ENCODE assay signal across 10 cellular contexts in the genomic region with DNA sequence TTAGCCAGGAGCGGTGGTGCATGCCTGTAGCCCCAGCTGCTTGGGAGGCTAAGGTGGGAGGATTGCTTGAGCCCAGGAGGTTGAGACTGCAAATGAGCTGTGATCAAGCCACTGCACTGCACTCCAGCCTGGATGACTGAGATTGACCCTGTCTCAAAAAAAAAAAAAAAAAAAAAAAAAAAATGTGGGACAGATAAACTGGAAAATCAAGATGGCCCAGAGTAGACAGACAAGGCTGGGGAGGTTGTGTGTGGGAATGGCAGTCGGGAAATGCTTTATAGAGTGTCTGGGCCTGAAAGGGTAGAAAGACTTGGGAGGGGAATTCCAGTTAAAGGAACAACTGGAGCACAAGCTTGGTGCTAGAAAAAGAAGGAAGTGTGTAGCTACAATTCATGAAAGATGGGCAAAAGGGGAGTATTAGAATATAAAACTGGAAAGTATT. TPM values are rescaled to one million over a fixed set of nuclear protein-coding genes. Genes with fewer than 3 reads are reported as not detected.
DNase-seq lines count a peak whose midpoint lies in the region; ATAC-seq, FAIRE-seq and TF ChIP-seq lines count a peak whose summit lies in the region.
"Had no signal": no experiment of that assay in that cellular context is flagged by ENCODE, and none has a peak within 500 bp of the region (broad histone marks: within the 10 kb centered on the region; RNA-seq: fewer than 3 reads in every experiment).

No MANE protein-coding gene starts in this region.

- H3K79me2 ChIP-seq in DND-41 (ENCODE audit: insufficient read depth, low read length) (peaks cover 85% of the 10 kb centered on the region), astrocyte (ENCODE audit: insufficient read depth, low read length) (peaks cover 50% of the 10 kb centered on the region)

- TF ChIP-seq CTCF in DND-41 (IDR thresholded peaks at IDR 0.05; ENCODE audit: borderline replicate concordance, extremely low read depth, low read length, poor library complexity, severe bottlenecking) (no peak), astrocyte (IDR thresholded peaks at IDR 0.05; ENCODE audit: insufficient read depth, low read depth, low read length) (no peak), vagina (IDR thresholded peaks at IDR 0.05) (no peak)

- peaks cover 27% of the 10 kb centered on the region for H4K20me1 ChIP-seq in DND-41 (ENCODE audit: insufficient read depth, low read length)
- H4K20me1 ChIP-seq in astrocyte (ENCODE audit: insufficient read depth, low read length) = peaks cover 31% of the 10 kb centered on the region

- H3K27me3 Mint-ChIP-seq in IgD-negative memory B cell = no peaks in the 10 kb centered on the region
- H3K27me3 Mint-ChIP-seq in astrocyte (ENCODE audit: low read depth, unreplicated experiment) = no peaks in the 10 kb centered on the region
- peaks cover 5 to 7% of the 10 kb centered on the region in 2 donors for H3K27me3 Mint-ChIP-seq in natural killer cell treated with Interleukin-12 subunit alpha and Interleukin-12 subunit beta and Interleukin-15 and Interleukin-18, amount 100 ng/mL, for 72 hours

- no peak for DNase-seq in DND-41
- DNase-seq in astrocyte (ENCODE audit: low read depth) = no peak
- no peak for DNase-seq in natural killer cell treated with Interleukin-12 subunit alpha and Interleukin-12 subunit beta and Interleukin-15 and Interleukin-18, amount 100 ng/mL, for 72 hours (ENCODE audit: low spot score)
- no peak for DNase-seq in AG08395 (ENCODE audit: low spot score)
- DNase-seq in vagina (ENCODE audit: extremely low spot score in 2 of 2) = no peak
- no peak for DNase-seq in DMS79 (lab: John Stamatoyannopoulos, UW)
- DNase-seq in SK-N-DZ (ENCODE audit: low spot score) = no peak
- DNase-seq: gastrocnemius medialis; NK-92 treated with Interleukin-12 subunit alpha and Interleukin-12 subunit beta, amount 100 ng/mL, for 24 hours had no signal

- no peak overlapping the region for H2AFZ ChIP-seq in DND-41 (ENCODE audit: low read depth, low read length)
- no peak overlapping the region for H2AFZ ChIP-seq in astrocyte (ENCODE audit: low read depth, low read length)

- H3K4me2 ChIP-seq in DND-41 (ENCODE audit: insufficient read depth, low read length) (peak overlapping the region; percentile 86), astrocyte (ENCODE audit: low read length) (peak overlapping the region; percentile 99)

- intact Hi-C loops in vagina (cut with DNase I) = no loop called here

- H3K27ac Mint-ChIP-seq in IgD-negative memory B cell (peak overlapping the region; percentile 35 to 84 (median 77)), astrocyte (ENCODE audit: unreplicated experiment) (peak overlapping the region; percentile 66)
- peak overlapping the region; percentile 69 to 93 for H3K27ac Mint-ChIP-seq in natural killer cell treated with Interleukin-12 subunit alpha and Interleukin-12 subunit beta and Interleukin-15 and Interleukin-18, amount 100 ng/mL, for 72 hours

- H3K9me3 Mint-ChIP-seq in IgD-negative memory B cell (no peaks in the 10 kb centered on the region), astrocyte (ENCODE audit: unreplicated experiment) (no peaks in the 10 kb centered on the region)
- H3K9me3 Mint-ChIP-seq in natural killer cell treated with Interleukin-12 subunit alpha and Interleukin-12 subunit beta and Interleukin-15 and Interleukin-18, amount 100 ng/mL, for 72 hours = no peaks in the 10 kb centered on the region

- H3K4me1 Mint-ChIP-seq in IgD-negative memory B cell (peaks cover 30 to 35% (median 33%) of the 10 kb centered on the region in 3 donors), astrocyte (ENCODE audit: low read depth, unreplicated experiment) (peaks cover 30% of the 10 kb centered on the region)
- peaks cover 53 to 58% of the 10 kb centered on the region in 2 donors for H3K4me1 Mint-ChIP-seq in natural killer cell treated with Interleukin-12 subunit alpha and Interleukin-12 subunit beta and Interleukin-15 and Interleukin-18, amount 100 ng/mL, for 72 hours (ENCODE audit: low read depth in 2 of 2)

- no peaks in the 10 kb centered on the region for H3K36me3 Mint-ChIP-seq in IgD-negative memory B cell
- peaks cover 24% of the 10 kb centered on the region for H3K36me3 Mint-ChIP-seq in astrocyte (ENCODE audit: low read depth, unreplicated experiment)
- H3K36me3 Mint-ChIP-seq in natural killer cell treated with Interleukin-12 subunit alpha and Interleukin-12 subunit beta and Interleukin-15 and Interleukin-18, amount 100 ng/mL, for 72 hours = peaks cover 37% of the 10 kb centered on the region

- TF ChIP-seq POLR2A in vagina (IDR thresholded peaks at IDR 0.05) = no peak

- peak overlapping the region; percentile 80 for H3K9ac ChIP-seq in DND-41 (ENCODE audit: low read depth, low read length)
- H3K9ac ChIP-seq in astrocyte (ENCODE audit: low read length) = no peak overlapping the region

- H3K4me3 Mint-ChIP-seq in IgD-negative memory B cell = peak overlapping the region; percentile 13 to 98 (median 85)
- peak overlapping the region; percentile 98 for H3K4me3 Mint-ChIP-seq in astrocyte (ENCODE audit: unreplicated experiment)
- peak overlapping the region; percentile 95 for H3K4me3 Mint-ChIP-seq in natural killer cell treated with Interleukin-12 subunit alpha and Interleukin-12 subunit beta and Interleukin-15 and Interleukin-18, amount 100 ng/mL, for 72 hours

- H3K4me3 ChIP-seq in DND-41 (ENCODE audit: low read depth in 1 of 2, low read length in 2 of 2) (peak overlapping the region in 1 of 2 experiments; percentile 59; a peak in 3 of 4 replicates), astrocyte (ENCODE audit: insufficient read depth, low read depth, low read length) (no peak overlapping the region), vagina (no peak overlapping the region)

- H3K4me1 ChIP-seq in DND-41 (ENCODE audit: insufficient read depth, low read length) (peaks cover 63% of the 10 kb centered on the region), astrocyte (ENCODE audit: insufficient read depth, low read length) (peaks cover 22% of the 10 kb centered on the region), vagina (peaks cover 39% of the 10 kb centered on the region)

- H3K27ac ChIP-seq in DND-41 (ENCODE audit: low read length) (peak overlapping the region; percentile 96), astrocyte (ENCODE audit: low read depth, low read length) (no peak overlapping the region), vagina (no peak overlapping the region)
- H3K27ac ChIP-seq: gastrocnemius medialis had no signal

- ATAC-seq in DND-41 (ENCODE audit: insufficient read depth, low read depth) = no peak
- ATAC-seq in natural killer cell treated with Interleukin-12 subunit alpha and Interleukin-12 subunit beta and Interleukin-15 and Interleukin-18, amount 100 ng/mL, for 72 hours = no peak
- ATAC-seq: gastrocnemius medialis had no signal

- H3K27me3 ChIP-seq in DND-41 (ENCODE audit: insufficient read depth, low read length, poor library complexity) (no peaks in the 10 kb centered on the region), astrocyte (ENCODE audit: insufficient read depth, low read length) (no peaks in the 10 kb centered on the region), vagina (no peaks in the 10 kb centered on the region)
- H3K27me3 ChIP-seq: gastrocnemius medialis had no signal

- H3K36me3 ChIP-seq in DND-41 (ENCODE audit: insufficient read depth, low read length) (peaks cover 30% of the 10 kb centered on the region), astrocyte (ENCODE audit: insufficient read depth, low read length) (peaks cover 24% of the 10 kb centered on the region), vagina (peaks cover 0 to 13% of the 10 kb centered on the region in 2 donors)

- no peak for FAIRE-seq in astrocyte (lab: Jason Lieb, UNC)

- no peaks in the 10 kb centered on the region for H3K9me3 ChIP-seq in DND-41 (ENCODE audit: insufficient read depth, low read length, severe bottlenecking)
- no peaks in the 10 kb centered on the region for H3K9me3 ChIP-seq in astrocyte (ENCODE audit: insufficient read depth, low read depth, low read length)
- no peaks in the 10 kb centered on the region for H3K9me3 ChIP-seq in vagina
- H3K9me3 ChIP-seq: gastrocnemius medialis had no signal

RNA-seq across cellular contexts. Expression of a gene that starts 18.2 kb away (rescaled TPM):
- 57.5 TPM for polyA plus RNA-seq in IgD-negative memory B cell
- 46.8 and 53.5 TPM in 2 replicates for total RNA-seq in astrocyte
- 100 to 1,000 TPM in 1 of 2 donors, 10 to 100 TPM in 1; 90.4 to 136 TPM for total RNA-seq in natural killer cell treated with Interleukin-12 subunit alpha and Interleukin-12 subunit beta and Interleukin-15 and Interleukin-18, amount 100 ng/mL, for 72 hours
- 51.8 TPM for total RNA-seq in vagina
- 161 and 175 TPM in 2 replicates for polyA plus RNA-seq in SK-N-DZ (2014; cell fraction: cytosol; rRNA removed)
- polyA plus RNA-seq in SK-N-DZ (2014; cell fraction: nucleus; rRNA removed) = 259 and 327 TPM in 2 replicates

RNA-seq across cellular contexts. Expression of a gene that starts 23.1 kb away (rescaled TPM):
- polyA plus RNA-seq in IgD-negative memory B cell = 111 TPM
- total RNA-seq in astrocyte (588 and 592 TPM in 2 replicates), vagina (169 TPM)
- 100 to 1,000 TPM; 234 to 307 TPM for total RNA-seq in natural killer cell treated with Interleukin-12 subunit alpha and Interleukin-12 subunit beta and Interleukin-15 and Interleukin-18, amount 100 ng/mL, for 72 hours
- 119 and 124 TPM in 2 replicates for polyA plus RNA-seq in SK-N-DZ (2014; cell fraction: cytosol; rRNA removed)
- 182 and 202 TPM in 2 replicates for polyA plus RNA-seq in SK-N-DZ (2014; cell fraction: nucleus; rRNA removed)

RNA-seq across cellular contexts. Expression of a gene that starts 24.9 kb away (rescaled TPM):
- not detected for polyA plus RNA-seq in IgD-negative memory B cell
- total RNA-seq in astrocyte (not detected in 2 replicates), vagina (not detected)
- total RNA-seq in natural killer cell treated with Interleukin-12 subunit alpha and Interleukin-12 subunit beta and Interleukin-15 and Interleukin-18, amount 100 ng/mL, for 72 hours = 1 to 10 TPM in 1 of 2 donors, not detected in 1; 1.0 TPM
- not detected in 2 replicates for polyA plus RNA-seq in SK-N-DZ (2014; cell fraction: cytosol; rRNA removed)
- not detected in 2 replicates for polyA plus RNA-seq in SK-N-DZ (2014; cell fraction: nucleus; rRNA removed)
- total RNA-seq: gastrocnemius medialis had no signal

RNA-seq across cellular contexts. Expression of a gene that starts 25.7 kb away (rescaled TPM):
- 39.8 TPM for polyA plus RNA-seq in IgD-negative memory B cell
- total RNA-seq in astrocyte (44.2 and 45.7 TPM in 2 replicates), vagina (35.6 TPM)
- 10 to 100 TPM; 32.0 to 53.4 TPM for total RNA-seq in natural killer cell treated with Interleukin-12 subunit alpha and Interleukin-12 subunit beta and Interleukin-15 and Interleukin-18, amount 100 ng/mL, for 72 hours
- polyA plus RNA-seq in SK-N-DZ (2014; cell fraction: cytosol; rRNA removed) = 18.2 and 31.0 TPM in 2 replicates
- 17.6 and 25.3 TPM in 2 replicates for polyA plus RNA-seq in SK-N-DZ (2014; cell fraction: nucleus; rRNA removed)

RNA-seq across cellular contexts. Expression of a gene that starts 52.3 kb away (rescaled TPM):
- 67.6 TPM for polyA plus RNA-seq in IgD-negative memory B cell
- total RNA-seq in astrocyte = 51.4 and 55.9 TPM in 2 replicates
- 100 to 1,000 TPM; 108 to 145 TPM for total RNA-seq in natural killer cell treated with Interleukin-12 subunit alpha and Interleukin-12 subunit beta and Interleukin-15 and Interleukin-18, amount 100 ng/mL, for 72 hours
- total RNA-seq in vagina = 64.1 TPM
- 25.1 and 25.8 TPM in 2 replicates for polyA plus RNA-seq in SK-N-DZ (2014; cell fraction: cytosol; rRNA removed)
- polyA plus RNA-seq in SK-N-DZ (2014; cell fraction: nucleus; rRNA removed) = 58.6 and 124 TPM in 2 replicates
